Comparison of ENCODE assay signal across 16 cellular contexts in genomic region chr6:3527797-3528067, GRCh38.
DNase-seq lines count a peak whose midpoint lies in the region; ATAC-seq and TF ChIP-seq lines count a peak whose summit lies in the region.
"Had no signal": no experiment of that assay in that cellular context is flagged by ENCODE, and none has a peak within 500 bp of the region (broad histone marks: within the 10 kb centered on the region; RNA-seq: fewer than 3 reads in every experiment).

No MANE protein-coding gene starts in this region.

- H3K27me3 ChIP-seq in RWPE2 (ENCODE audit: insufficient read depth, poor library complexity, severe bottlenecking) (no peaks in the 10 kb centered on the region), mammary epithelial cell (ENCODE audit: insufficient read depth, low read length) (no peaks in the 10 kb centered on the region)
- no peaks in the 10 kb centered on the region for H3K27me3 ChIP-seq in CD4-positive, alpha-beta memory T cell (ENCODE audit: insufficient read depth, low read length)

- H3K4me3 Mint-ChIP-seq in CD4-positive, alpha-beta memory T cell = no peak overlapping the region
- H3K4me3 Mint-ChIP-seq: B cell; CD4-positive, alpha-beta T cell had no signal

- no TSS peak for BruUV-seq in mammary epithelial cell (replicated peaks; lab: Mats Ljungman, UMichigan)

- no peaks in the 10 kb centered on the region for H4K20me1 ChIP-seq in mammary epithelial cell (ENCODE audit: insufficient read depth, low read length)

- H3K4me1 Mint-ChIP-seq in CD4-positive, alpha-beta memory T cell = no peaks in the 10 kb centered on the region
- H3K4me1 Mint-ChIP-seq: B cell had no signal

- dilution Hi-C loops in mammary epithelial cell (cut with HindIII; ENCODE audit: low sequenced_read_pairs) = no loop called here

- no peak for TF ChIP-seq EP300 in Ishikawa (IDR thresholded peaks at IDR 0.05; ENCODE audit: borderline replicate concordance)

- no peak overlapping the region for H3K4me2 ChIP-seq in mammary epithelial cell (ENCODE audit: insufficient read depth, low read depth, low read length)

- peak overlapping the region; percentile 59 for H3K9ac ChIP-seq in mammary epithelial cell (ENCODE audit: insufficient read depth, low read length)

- H3K9me3 ChIP-seq in RWPE2 (ENCODE audit: severe bottlenecking) = no peaks in the 10 kb centered on the region
- no peaks in the 10 kb centered on the region for H3K9me3 ChIP-seq in mammary epithelial cell (replicated peaks; ENCODE audit: insufficient read depth, low read length)
- no peaks in the 10 kb centered on the region for H3K9me3 ChIP-seq in CD4-positive, alpha-beta memory T cell (ENCODE audit: control insufficient read depth in 1 of 2, low read length in 2 of 2)

- H3K36me3 Mint-ChIP-seq in CD4-positive, alpha-beta memory T cell = no peaks in the 10 kb centered on the region

- POLR2A ChIA-PET in CD4-positive, alpha-beta memory T cell (lab: Charles Lee; ENCODE audit: partially characterized antibody) = no interaction called here

- CTCF ChIA-PET in mammary epithelial cell (lab: Charles Lee; ENCODE audit: low non-redundant PET) = no interaction called here
- CTCF ChIA-PET in CD4-positive, alpha-beta memory T cell (lab: Charles Lee; ENCODE audit: partially characterized antibody) = no interaction called here

- peak overlapping the region; percentile 76 for H2AFZ ChIP-seq in mammary epithelial cell (ENCODE audit: low read depth, low read length)

- no peak for TF ChIP-seq RAD21 in Ishikawa (IDR thresholded peaks at IDR 0.05; ENCODE audit: low read depth)

- TF ChIP-seq CTCF in RWPE2 (IDR thresholded peaks at IDR 0.05; ENCODE audit: poor library complexity, severe bottlenecking) (no peak), mammary epithelial cell (conservative IDR thresholded peaks at IDR 0.05 in 1 of 2, IDR thresholded peaks at IDR 0.05 in 1 of 2; ENCODE audit: extremely low read depth in 1 of 2, insufficient read depth in 1 of 2, low read depth in 1 of 2, low read length in 2 of 2) (no peak)

- intact Hi-C loops in mammary epithelial cell (cut with micrococcal nuclease) (loop anchor here (2.0 kb wide), 1 partner anchor 57 kb away; no protein-coding TSS in a partner anchor), left colon (cut with DNase I, micrococcal nuclease) (no loop called here)
- intact Hi-C loops in CD4-positive, alpha-beta memory T cell (cut with micrococcal nuclease) = no loop called here

- H3K36me3 ChIP-seq in RWPE2 (ENCODE audit: low read depth) (no peaks in the 10 kb centered on the region), mammary epithelial cell (ENCODE audit: insufficient read depth, low read length) (no peaks in the 10 kb centered on the region)
- H3K36me3 ChIP-seq in CD4-positive, alpha-beta memory T cell (ENCODE audit: insufficient read depth, low read length) = no peaks in the 10 kb centered on the region

- H3K4me1 ChIP-seq in RWPE2 (ENCODE audit: insufficient read depth, poor library complexity, severe bottlenecking) (peaks cover 36% of the 10 kb centered on the region), mammary epithelial cell (ENCODE audit: insufficient read depth, low read length) (peaks cover 46% of the 10 kb centered on the region)
- H3K4me1 ChIP-seq in CD4-positive, alpha-beta memory T cell (ENCODE audit: insufficient read depth, low read length) = no peaks in the 10 kb centered on the region

- peaks cover 6 to 18% of the 10 kb centered on the region in 2 donors for H3K27me3 Mint-ChIP-seq in CD4-positive, alpha-beta memory T cell

- H3K4me3 ChIP-seq in RWPE2 (ENCODE audit: severe bottlenecking) (no peak overlapping the region), mammary epithelial cell (replicated peaks in 1 of 3; ENCODE audit: insufficient read depth in 1 of 3, low read depth in 2 of 3, low read length in 3 of 3) (no peak overlapping the region)
- H3K4me3 ChIP-seq in CD4-positive, alpha-beta memory T cell (ENCODE audit: low read length in 2 of 2) = no peak overlapping the region

- H3K79me2 ChIP-seq in mammary epithelial cell (ENCODE audit: insufficient read depth, low read length) = no peaks in the 10 kb centered on the region

- WGBS in mammary epithelial cell (ENCODE audit: low coverage, missing lambda C conversion rate) = 20% methylated on average over 3 of the region's 3 CpGs

- DNase-seq in RWPE2 (ENCODE audit: low spot score) = no peak
- no peak for DNase-seq in mammary epithelial cell
- DNase-seq in left colon = no peak
- no peak for DNase-seq in activated naive CD4-positive, alpha-beta T cell (lab: John Stamatoyannopoulos, UW)
- no peak for DNase-seq in HCEC 1CT
- DNase-seq in CD4-positive, alpha-beta memory T cell = no peak
- DNase-seq: C1 segment of cervical spinal cord; CD4-positive, alpha-beta T cell; DMS153; DMS79 treated with DMSO at 0.1 percent for 48 hours; EL; KBM-7 had no signal

- ATAC-seq in RWPE2 (ENCODE audit: low read depth) = no peak
- ATAC-seq in left colon = peak; percentile 2
- ATAC-seq in GM19351 (IDR thresholded peaks at IDR 0.05; ENCODE audit: unreplicated experiment) = no peak
- ATAC-seq: HCT116 had no signal

- H3K9me3 Mint-ChIP-seq in CD4-positive, alpha-beta memory T cell = no peaks in the 10 kb centered on the region
- H3K9me3 Mint-ChIP-seq: CD4-positive, alpha-beta T cell had no signal

- in situ Hi-C loops in mammary epithelial cell (cut with MboI; ENCODE audit: low sequenced_read_pairs in 2 of 2) = no loop called here

- H3K27ac Mint-ChIP-seq in CD4-positive, alpha-beta memory T cell = no peak overlapping the region
- H3K27ac Mint-ChIP-seq: B cell; CD4-positive, alpha-beta T cell had no signal

- H3K27ac ChIP-seq in RWPE2 (ENCODE audit: poor library complexity, severe bottlenecking) (peak overlapping the region; percentile 76), mammary epithelial cell (ENCODE audit: insufficient read depth, low read depth, low read length) (peak overlapping the region; percentile 78)
- no peak overlapping the region for H3K27ac ChIP-seq in CD4-positive, alpha-beta memory T cell (ENCODE audit: low read depth, low read length)

TF ChIP-seq in Ishikawa, 13 proteins besides CTCF, POLR2A, EP300 and RAD21:
- TF ChIP-seq FOXM1 (IDR thresholded peaks at IDR 0.05; ENCODE audit: borderline replicate concordance, low read depth) (no peak), CEBPB (IDR thresholded peaks at IDR 0.05) (no peak), TAF1 (IDR thresholded peaks at IDR 0.05; ENCODE audit: low read depth) (no peak), REST (IDR thresholded peaks at IDR 0.05; ENCODE audit: low read depth) (no peak), NFIC (IDR thresholded peaks at IDR 0.05) (0 out of 2 replicates have a peak, but pooled peaks have one; percentile 11)
